22 cellular contexts compared by ENCODE assay signal in genomic region chr4:91058345-91058744, GRCh38.
DNase-seq lines count a peak whose midpoint lies in the region; ATAC-seq, FAIRE-seq and TF ChIP-seq lines count a peak whose summit lies in the region.
"Had no signal": no experiment of that assay in that cellular context is flagged by ENCODE, and none has a peak within 500 bp of the region (broad histone marks: within the 10 kb centered on the region; RNA-seq: fewer than 3 reads in every experiment).

No MANE protein-coding gene starts in this region.

- H3K4me1 Mint-ChIP-seq in MCF 10A (ENCODE audit: insufficient read depth, unreplicated experiment): peaks cover 11% of the 10 kb centered on the region
- H3K4me1 Mint-ChIP-seq: CD4-positive, alpha-beta memory T cell had no signal

- H3K27ac ChIP-seq in breast epithelium (no peak overlapping the region), foreskin keratinocyte (peak overlapping the region; percentile 79), aorta (ENCODE audit: low read depth in 1 of 2, low read length in 2 of 2) (no peak overlapping the region), SJCRH30 (no peak overlapping the region)
- H3K27ac ChIP-seq: 22Rv1, HL-60 had no signal

- peak; percentile 35 for DNase-seq in MCF 10A (ENCODE audit: unreplicated experiment)
- no peak for DNase-seq in breast epithelium (ENCODE audit: low spot score in 2 of 2)
- peak; percentile 3 to 25 for DNase-seq in cardiac fibroblast (ENCODE audit: low read depth in 2 of 2)
- DNase-seq in foreskin keratinocyte: peak; percentile 89 to 94
- DNase-seq in urothelium cell line (ENCODE audit: low spot score): peak; percentile 9
- DNase-seq in aorta: no peak
- DNase-seq in SJCRH30: no peak
- DNase-seq: BE2C; Calu3; CD4-positive, alpha-beta memory T cell; DMS53; HFFc6; NCI-H1092; NCI-H146; NCI-H2081 treated with DMSO at 0.1 percent for 48 hours; NCI-H510A treated with DMSO at 0.1 percent for 48 hours; NCI-H82 had no signal

- H3K4me3 Mint-ChIP-seq in MCF 10A (ENCODE audit: unreplicated experiment): no peak overlapping the region
- H3K4me3 Mint-ChIP-seq: CD4-positive, alpha-beta memory T cell; HFFc6 had no signal

- H3K4me1 ChIP-seq in breast epithelium (no peaks in the 10 kb centered on the region), foreskin keratinocyte (peaks cover 13% of the 10 kb centered on the region), aorta (ENCODE audit: control insufficient read depth in 1 of 2, insufficient read depth in 2 of 2, low read length in 2 of 2) (no peaks in the 10 kb centered on the region), SJCRH30 (peaks cover 7% of the 10 kb centered on the region)

- FAIRE-seq in urothelium cell line (lab: Jason Lieb, UNC): no peak
- FAIRE-seq: H54, K562 had no signal

- TF ChIP-seq CTCF in MCF 10A (IDR thresholded peaks at IDR 0.05; ENCODE audit: unreplicated experiment): no peak
- no peak for TF ChIP-seq CTCF in breast epithelium (IDR thresholded peaks at IDR 0.05)
- no peak for TF ChIP-seq CTCF in cardiac fibroblast (IDR thresholded peaks at IDR 0.05; ENCODE audit: low read depth, low read length)
- TF ChIP-seq CTCF in foreskin keratinocyte (conservative IDR thresholded peaks at IDR 0.05): no peak

- ATAC-seq in foreskin keratinocyte (peak; percentile 90), aorta (ENCODE audit: low FRiP score) (no peak), GM18519 (IDR thresholded peaks at IDR 0.05; ENCODE audit: low FRiP score, unreplicated experiment) (no peak)
- ATAC-seq: K562 had no signal

- H3K27me3 Mint-ChIP-seq in MCF 10A (ENCODE audit: insufficient read depth, unreplicated experiment): no peaks in the 10 kb centered on the region

- POLR2A ChIA-PET in MCF 10A (lab: Yijun Ruan, JAX): no interaction called here

- H3K9me3 ChIP-seq in breast epithelium (peaks cover 0 to 6% of the 10 kb centered on the region in 2 donors), aorta (ENCODE audit: control insufficient read depth, low read length) (peaks cover 2% of the 10 kb centered on the region), SJCRH30 (replicated peaks) (no peaks in the 10 kb centered on the region; the same call in 1 of the 2 replicates)
- H3K9me3 ChIP-seq: BE2C had no signal

- H3K4me3 ChIP-seq in breast epithelium: no peak overlapping the region
- H3K4me3 ChIP-seq in cardiac fibroblast (replicated peaks in 1 of 2; ENCODE audit: low read depth in 2 of 2, low read length in 2 of 2): no peak overlapping the region
- no peak overlapping the region for H3K4me3 ChIP-seq in aorta (ENCODE audit: low read length in 2 of 2)
- no peak overlapping the region for H3K4me3 ChIP-seq in SJCRH30
- H3K4me3 ChIP-seq: K562 had no signal

- CTCF ChIA-PET in MCF 10A (lab: Yijun Ruan, JAX): no interaction called here

- H3K27ac Mint-ChIP-seq in MCF 10A (ENCODE audit: low read depth, unreplicated experiment): peak overlapping the region; percentile 61
- H3K27ac Mint-ChIP-seq: CD4-positive, alpha-beta memory T cell; HFFc6 had no signal

- no peaks in the 10 kb centered on the region for H3K36me3 ChIP-seq in breast epithelium
- no peaks in the 10 kb centered on the region for H3K36me3 ChIP-seq in aorta (ENCODE audit: control insufficient read depth in 1 of 2, insufficient read depth in 2 of 2, low read length in 1 of 2)
- H3K36me3 ChIP-seq in SJCRH30: no peaks in the 10 kb centered on the region
- H3K36me3 ChIP-seq: BE2C had no signal

- no TSS peak for BruUV-seq in MCF 10A (replicated peaks; lab: Mats Ljungman, UMichigan)

- no peaks in the 10 kb centered on the region for H3K36me3 Mint-ChIP-seq in MCF 10A (ENCODE audit: insufficient read depth, unreplicated experiment)
- H3K36me3 Mint-ChIP-seq: CD4-positive, alpha-beta memory T cell had no signal

- peaks cover 8% of the 10 kb centered on the region for H3K9me3 Mint-ChIP-seq in MCF 10A (ENCODE audit: unreplicated experiment)

- TF ChIP-seq POLR2A in breast epithelium (IDR thresholded peaks at IDR 0.05): no peak

- H3K27me3 ChIP-seq in breast epithelium: no peaks in the 10 kb centered on the region
- H3K27me3 ChIP-seq in foreskin keratinocyte: no peaks in the 10 kb centered on the region
- no peaks in the 10 kb centered on the region for H3K27me3 ChIP-seq in aorta (ENCODE audit: control insufficient read depth in 1 of 2, insufficient read depth in 2 of 2, low read length in 1 of 2)
- no peaks in the 10 kb centered on the region for H3K27me3 ChIP-seq in SJCRH30
- H3K27me3 ChIP-seq: BE2C had no signal

- intact Hi-C loops in MCF 10A (cut with micrococcal nuclease) (no loop called here), breast epithelium (cut with DNase I; ENCODE audit: low total_unique reads) (no loop called here), aorta (cut with DNase I) (no loop called here)

Comparison
In these comparisons a context has a peak if more than half of its experiments do, and no peak if none do; other contexts are left out.
1. DNase-seq: peak in MCF 10A (single experiment), cardiac fibroblast (2 of 2), foreskin keratinocyte (2 of 2) and urothelium cell line (single experiment); none in breast epithelium (0 of 2), aorta (0 of 2) and SJCRH30 (0 of 2).